ENCODE assay signal across 1 cellular context in the genomic region with DNA sequence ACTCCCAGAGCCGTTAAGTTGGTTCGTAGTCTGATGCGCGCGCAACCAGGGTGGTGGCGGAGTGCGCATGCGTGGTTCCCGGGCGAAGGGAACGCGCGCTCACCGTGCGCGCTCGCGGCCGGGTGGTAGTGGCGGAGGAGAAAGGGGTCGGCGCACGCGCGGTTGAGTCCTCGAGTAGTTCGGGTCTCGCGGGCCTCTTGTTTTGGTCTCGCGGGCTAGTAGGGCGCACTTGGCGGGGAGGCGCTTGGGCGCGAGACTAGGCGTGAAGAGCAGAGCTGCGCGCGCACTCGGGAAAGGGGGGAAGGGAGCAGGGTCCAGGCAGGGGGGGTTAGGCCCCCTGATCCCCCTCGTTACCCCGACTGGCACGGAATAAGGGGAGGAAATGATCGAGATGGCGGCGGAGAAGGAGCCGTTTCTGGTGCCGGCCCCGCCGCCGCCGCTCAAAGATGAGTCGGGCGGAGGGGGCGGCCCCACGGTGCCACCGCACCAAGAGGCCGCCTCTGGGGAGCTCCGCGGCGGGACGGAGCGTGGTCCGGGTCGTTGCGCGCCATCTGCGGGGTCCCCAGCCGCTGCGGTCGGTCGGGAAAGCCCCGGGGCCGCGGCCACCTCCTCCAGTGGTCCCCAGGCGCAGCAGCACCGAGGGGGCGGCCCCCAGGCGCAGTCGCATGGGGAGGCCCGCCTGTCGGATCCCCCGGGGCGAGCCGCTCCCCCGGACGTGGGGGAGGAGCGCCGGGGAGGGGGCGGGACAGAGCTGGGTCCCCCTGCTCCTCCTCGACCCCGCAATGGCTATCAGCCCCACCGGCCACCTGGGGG.
TF ChIP-seq lines count a peak whose summit lies in the region.

Gene MEPCE (plus strand): TSS at position 195 of the 813 bp plus-strand sequence. CDS start 188 bp downstream, at position 383.

TF ChIP-seq in HepG2, 621 proteins besides CTCF, POLR2A, EP300 and RAD21 (continued from another document and continues in another):
- no peak for TF ChIP-seq ZNF407 (CRISPR knock-in tag; IDR thresholded peaks at IDR 0.05; ENCODE audit: not compliant biosample characterization)
- TF ChIP-seq JARID2 (CRISPR knock-in tag; IDR thresholded peaks at IDR 0.05; ENCODE audit: insufficient replicate concordance) = no peak
- no peak for TF ChIP-seq ZNF609 (CRISPR knock-in tag; IDR thresholded peaks at IDR 0.05; ENCODE audit: borderline replicate concordance)
- TF ChIP-seq MBD4 (IDR thresholded peaks at IDR 0.05; ENCODE audit: borderline replicate concordance, low read length) = no peak
- no peak for TF ChIP-seq CREB3 (CRISPR knock-in tag; IDR thresholded peaks at IDR 0.05)
- TF ChIP-seq BORCS8-MEF2B (CRISPR knock-in tag; IDR thresholded peaks at IDR 0.05) = no peak; the same call in 1 of the 2 replicates
- TF ChIP-seq ZNF788 (CRISPR knock-in tag; IDR thresholded peaks at IDR 0.05; ENCODE audit: borderline replicate concordance) = no peak
- TF ChIP-seq, protein P1, sequence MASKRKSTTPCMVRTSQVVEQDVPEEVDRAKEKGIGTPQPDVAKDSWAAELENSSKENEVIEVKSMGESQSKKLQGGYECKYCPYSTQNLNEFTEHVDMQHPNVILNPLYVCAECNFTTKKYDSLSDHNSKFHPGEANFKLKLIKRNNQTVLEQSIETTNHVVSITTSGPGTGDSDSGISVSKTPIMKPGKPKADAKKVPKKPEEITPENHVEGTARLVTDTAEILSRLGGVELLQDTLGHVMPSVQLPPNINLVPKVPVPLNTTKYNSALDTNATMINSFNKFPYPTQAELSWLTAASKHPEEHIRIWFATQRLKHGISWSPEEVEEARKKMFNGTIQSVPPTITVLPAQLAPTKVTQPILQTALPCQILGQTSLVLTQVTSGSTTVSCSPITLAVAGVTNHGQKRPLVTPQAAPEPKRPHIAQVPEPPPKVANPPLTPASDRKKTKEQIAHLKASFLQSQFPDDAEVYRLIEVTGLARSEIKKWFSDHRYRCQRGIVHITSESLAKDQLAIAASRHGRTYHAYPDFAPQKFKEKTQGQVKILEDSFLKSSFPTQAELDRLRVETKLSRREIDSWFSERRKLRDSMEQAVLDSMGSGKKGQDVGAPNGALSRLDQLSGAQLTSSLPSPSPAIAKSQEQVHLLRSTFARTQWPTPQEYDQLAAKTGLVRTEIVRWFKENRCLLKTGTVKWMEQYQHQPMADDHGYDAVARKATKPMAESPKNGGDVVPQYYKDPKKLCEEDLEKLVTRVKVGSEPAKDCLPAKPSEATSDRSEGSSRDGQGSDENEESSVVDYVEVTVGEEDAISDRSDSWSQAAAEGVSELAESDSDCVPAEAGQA (IDR thresholded peaks at IDR 0.05; ENCODE audit: low read depth) = no peak
- TF ChIP-seq, protein P1 (CRISPR knock-in tag; IDR thresholded peaks at IDR 0.05; ENCODE audit: borderline replicate concordance) = peak; percentile 48; the same call in 1 of the 2 replicates
- TF ChIP-seq PRPF4 (IDR thresholded peaks at IDR 0.05; ENCODE audit: low read depth, low read length, poor library complexity, severe bottlenecking) = no peak
- TF ChIP-seq ZBTB1 (CRISPR knock-in tag; IDR thresholded peaks at IDR 0.05; ENCODE audit: borderline replicate concordance) = no peak
- peak; percentile 23 for TF ChIP-seq AGO1 (IDR thresholded peaks at IDR 0.05; ENCODE audit: low read depth, low read length, poor library complexity, severe bottlenecking)
- TF ChIP-seq, protein P2, sequence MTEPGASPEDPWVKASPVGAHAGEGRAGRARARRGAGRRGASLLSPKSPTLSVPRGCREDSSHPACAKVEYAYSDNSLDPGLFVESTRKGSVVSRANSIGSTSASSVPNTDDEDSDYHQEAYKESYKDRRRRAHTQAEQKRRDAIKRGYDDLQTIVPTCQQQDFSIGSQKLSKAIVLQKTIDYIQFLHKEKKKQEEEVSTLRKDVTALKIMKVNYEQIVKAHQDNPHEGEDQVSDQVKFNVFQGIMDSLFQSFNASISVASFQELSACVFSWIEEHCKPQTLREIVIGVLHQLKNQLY (CRISPR knock-in tag; IDR thresholded peaks at IDR 0.05) = no peak
- peak; percentile 54 for TF ChIP-seq POLR2G (IDR thresholded peaks at IDR 0.05; ENCODE audit: low read depth, low read length)
- no peak; the same call in 1 of the 2 replicates for TF ChIP-seq ZNF160 (CRISPR knock-in tag; IDR thresholded peaks at IDR 0.05)
- no peak for TF ChIP-seq CREM (IDR thresholded peaks at IDR 0.05)
- TF ChIP-seq CREM (CRISPR knock-in tag; IDR thresholded peaks at IDR 0.05) = no peak
- TF ChIP-seq ZBTB42 (CRISPR knock-in tag; IDR thresholded peaks at IDR 0.05) = peak; percentile 25; the same call in 1 of the 2 replicates
- TF ChIP-seq ZNF180 (CRISPR knock-in tag; IDR thresholded peaks at IDR 0.05; ENCODE audit: borderline replicate concordance, low read depth) = no peak
- TF ChIP-seq SP1 (IDR thresholded peaks at IDR 0.05) = no peak
- TF ChIP-seq SP1 (CRISPR knock-in tag; IDR thresholded peaks at IDR 0.05) = no peak
- TF ChIP-seq ZNF337 (CRISPR knock-in tag; IDR thresholded peaks at IDR 0.05; ENCODE audit: borderline replicate concordance, low read depth) = no peak
- TF ChIP-seq NAIF1 (CRISPR knock-in tag; IDR thresholded peaks at IDR 0.05; ENCODE audit: borderline replicate concordance) = no peak; the same call in 1 of the 2 replicates
- TF ChIP-seq ZNF451 (CRISPR knock-in tag; IDR thresholded peaks at IDR 0.05) = no peak
- no peak for TF ChIP-seq ZNF720 (CRISPR knock-in tag; IDR thresholded peaks at IDR 0.05)
- TF ChIP-seq TMF1 (CRISPR knock-in tag; IDR thresholded peaks at IDR 0.05; ENCODE audit: low read depth) = no peak; the same call in 1 of the 2 replicates
- TF ChIP-seq TAF15 (IDR thresholded peaks at IDR 0.05; ENCODE audit: low read depth, low read length, poor library complexity, severe bottlenecking) = peak; percentile 56
- peak; percentile 14; the same call in 1 of the 2 replicates for TF ChIP-seq TBX2 (CRISPR knock-in tag; IDR thresholded peaks at IDR 0.05; ENCODE audit: borderline replicate concordance)
- peak; percentile 93; the same call in 1 of the 2 replicates for TF ChIP-seq ZNF546 (CRISPR knock-in tag; conservative IDR thresholded peaks at IDR 0.05)
- no peak for TF ChIP-seq MAFG (CRISPR knock-in tag; IDR thresholded peaks at IDR 0.05)
